Comparison of ENCODE assay signal across 8 cellular contexts in the genomic region with DNA sequence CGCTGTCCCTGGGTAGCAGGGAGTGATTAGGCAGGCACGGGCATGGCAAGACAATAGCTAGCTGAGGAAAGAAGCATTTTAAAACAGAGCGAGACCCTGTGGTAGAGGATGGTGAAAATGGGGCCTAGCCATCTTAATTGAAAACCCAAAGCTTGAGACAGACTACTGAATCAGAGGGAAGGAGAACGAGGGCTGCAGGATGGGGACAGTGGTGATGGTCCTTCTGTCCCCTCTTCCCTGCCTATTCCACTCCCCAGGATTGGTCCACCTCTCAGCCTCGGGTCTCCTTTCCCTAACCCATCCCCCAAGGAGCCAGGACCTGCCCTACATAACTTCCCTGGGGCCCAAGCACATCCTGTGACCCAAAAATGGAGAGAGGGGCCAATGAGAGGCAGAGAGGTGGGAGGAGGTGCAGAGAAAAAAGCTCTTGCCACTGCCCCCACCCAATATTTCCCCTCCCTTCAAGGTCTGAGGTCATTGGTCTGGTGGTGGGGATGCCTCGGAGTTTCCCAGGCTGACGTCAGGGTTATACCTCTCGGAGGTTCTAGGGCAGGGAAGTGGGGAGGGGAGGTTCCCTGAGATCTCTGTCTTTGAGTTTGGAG. TPM values are rescaled to one million over a fixed set of nuclear protein-coding genes. Genes with fewer than 3 reads are reported as not detected.
DNase-seq lines count a peak whose midpoint lies in the region; ATAC-seq, FAIRE-seq and TF ChIP-seq lines count a peak whose summit lies in the region.

No MANE protein-coding gene starts in this region.

- H3K79me2 ChIP-seq in ACC112 (ENCODE audit: control insufficient read depth, insufficient read depth, low read length, unreplicated experiment) (peaks cover 56% of the 10 kb centered on the region), keratinocyte (ENCODE audit: control insufficient read depth, insufficient read depth, low read length) (peaks cover 24% of the 10 kb centered on the region)

- peaks cover 2% of the 10 kb centered on the region for H3K36me3 Mint-ChIP-seq in IgD-negative memory B cell

- FAIRE-seq in keratinocyte (lab: Jason Lieb, UNC) (no peak), HTR-8/SVneo (lab: Jason Lieb, UNC) (no peak)

- H3K4me3 Mint-ChIP-seq in IgD-negative memory B cell, result peak overlapping the region; percentile 88 to 97 (median 94)

- H3K4me2 ChIP-seq in keratinocyte (ENCODE audit: control insufficient read depth, extremely low read depth, insufficient read depth, low read depth, low read length), result peak overlapping the region; percentile 92

- H2AFZ ChIP-seq in ACC112 (ENCODE audit: low read length, unreplicated experiment) (no peak overlapping the region), keratinocyte (ENCODE audit: control insufficient read depth, low read length) (peak overlapping the region; percentile 83)

- peaks cover 21 to 42% (median 40%) of the 10 kb centered on the region in 3 donors for H3K4me1 Mint-ChIP-seq in IgD-negative memory B cell

- H3K9me3 Mint-ChIP-seq in IgD-negative memory B cell, result no peaks in the 10 kb centered on the region

- H3K27ac ChIP-seq in ACC112 (ENCODE audit: low read depth, low read length) (peak overlapping the region; percentile 77), adrenal gland (peak overlapping the region; percentile 73 to 95 (median 89)), keratinocyte (ENCODE audit: control insufficient read depth, insufficient read depth, low read length) (peak overlapping the region; percentile 93), stomach smooth muscle (ENCODE audit: low read length) (peak overlapping the region; percentile 97)

- peak overlapping the region; percentile 96 to 99 (median 96) for H3K27ac Mint-ChIP-seq in IgD-negative memory B cell

- intact Hi-C loops in adrenal gland (cut with DNase I), result loop anchor here in 1 of 2 donors (10.0 kb wide), 1 partner anchor 1684 kb away; the partner anchor contains the start of gene CLIC1

- dilution Hi-C loops in keratinocyte (cut with MboI; ENCODE audit: extremely low pct_ligation_motif_present, low sequenced_read_pairs), result no loop called here

- peaks cover 2% of the 10 kb centered on the region for H3K27me3 Mint-ChIP-seq in IgD-negative memory B cell

- H3K4me1 ChIP-seq in ACC112 (ENCODE audit: control insufficient read depth, insufficient read depth, low read length, unreplicated experiment), result peaks cover 28% of the 10 kb centered on the region
- peaks cover 26 to 40% of the 10 kb centered on the region in 2 donors for H3K4me1 ChIP-seq in adrenal gland (replicated peaks in 1 of 2)
- H3K4me1 ChIP-seq in keratinocyte (ENCODE audit: control insufficient read depth, extremely low read depth, insufficient read depth, low read length), result peaks cover 25% of the 10 kb centered on the region
- H3K4me1 ChIP-seq in stomach smooth muscle (ENCODE audit: control insufficient read depth, insufficient read depth, low read length), result peaks cover 56% of the 10 kb centered on the region

- H4K20me1 ChIP-seq in keratinocyte (ENCODE audit: control insufficient read depth, extremely low read depth, insufficient read depth, low read length), result peaks cover 5% of the 10 kb centered on the region

- H3K9me1 ChIP-seq in keratinocyte (ENCODE audit: control insufficient read depth, extremely low read depth, insufficient read depth, low read length), result no peaks in the 10 kb centered on the region

- H3K4me3 ChIP-seq in ACC112 (ENCODE audit: low read depth, low read length) (peak overlapping the region; percentile 88), adrenal gland (peak overlapping the region in 2 of 4 donors; percentile 31 to 66), keratinocyte (ENCODE audit: control insufficient read depth in 2 of 3, extremely low read depth in 1 of 3, insufficient read depth in 2 of 3, low read depth in 1 of 3, low read length in 3 of 3) (peak overlapping the region in 2 of 3 experiments; percentile 24 to 64), stomach smooth muscle (ENCODE audit: low read length in 2 of 2) (peak overlapping the region; percentile 64 to 86)

- H3K9me3 ChIP-seq in adrenal gland (replicated peaks in 1 of 3) (no peaks in the 10 kb centered on the region), keratinocyte (ENCODE audit: control insufficient read depth, low read depth, low read length) (no peaks in the 10 kb centered on the region), stomach smooth muscle (ENCODE audit: control insufficient read depth in 2 of 2, low read length in 2 of 2) (no peaks in the 10 kb centered on the region)

- no peaks in the 10 kb centered on the region for H3K27me3 ChIP-seq in ACC112 (ENCODE audit: insufficient read depth, low read length)
- no peaks in the 10 kb centered on the region for H3K27me3 ChIP-seq in adrenal gland
- no peaks in the 10 kb centered on the region for H3K27me3 ChIP-seq in keratinocyte (ENCODE audit: control insufficient read depth, extremely low read depth, insufficient read depth, low read length)
- no peaks in the 10 kb centered on the region for H3K27me3 ChIP-seq in stomach smooth muscle (ENCODE audit: control insufficient read depth in 1 of 2, insufficient read depth in 2 of 2, low read length in 2 of 2)

- 28 to 43% (median 36%) methylated on average over 6 to 8 of the region's 8 CpGs for WGBS in adrenal gland, 4 donors

- DNase-seq in adrenal gland (peak in 1 of 7 donors; percentile 60), keratinocyte (ENCODE audit: low read depth, low spot score) (no peak), cortex of kidney (lab: John Stamatoyannopoulos, UW) (no peak), HTR-8/SVneo (ENCODE audit: insufficient read length, low spot score) (no peak)

- no peak for TF ChIP-seq POLR2A in adrenal gland (IDR thresholded peaks at IDR 0.05)

- no peak for ATAC-seq in GM21390 (IDR thresholded peaks at IDR 0.05; ENCODE audit: unreplicated experiment)

- TF ChIP-seq CTCF in adrenal gland (IDR thresholded peaks at IDR 0.05) (peak in 2 of 6 experiments; percentile 3 to 9), keratinocyte (optimal IDR thresholded peaks at IDR 0.05 in 1 of 3, IDR thresholded peaks at IDR 0.05 in 1 of 3, conservative IDR thresholded peaks at IDR 0.05 in 1 of 3; ENCODE audit: extremely low read depth in 1 of 3, insufficient read depth in 2 of 3, low read length in 3 of 3) (no peak)

- peak overlapping the region; percentile 81 for H3K9ac ChIP-seq in keratinocyte (ENCODE audit: control insufficient read depth, extremely low read depth, insufficient read depth, low read length)
- peak overlapping the region; percentile 79 to 92 for H3K9ac ChIP-seq in stomach smooth muscle (ENCODE audit: low read length in 2 of 2)

- H3K36me3 ChIP-seq in ACC112 (ENCODE audit: insufficient read depth, low read length), result peaks cover 5% of the 10 kb centered on the region; the same call in 1 of the 2 replicates
- peaks cover 0 to 27% of the 10 kb centered on the region in 2 donors for H3K36me3 ChIP-seq in adrenal gland (replicated peaks in 1 of 2)
- H3K36me3 ChIP-seq in keratinocyte (ENCODE audit: control insufficient read depth in 2 of 2, extremely low read depth in 1 of 2, insufficient read depth in 2 of 2, low read length in 2 of 2), result peaks cover 16 to 27% of the 10 kb centered on the region in 2 experiments
- H3K36me3 ChIP-seq in stomach smooth muscle (ENCODE audit: control insufficient read depth in 2 of 2, insufficient read depth in 2 of 2, low read length in 2 of 2), result peaks cover 15 to 23% of the 10 kb centered on the region in 2 donors

RNA-seq across cellular contexts. Expression of gene CUTA, which starts 0.9 kb away (rescaled TPM):
- polyA plus RNA-seq in IgD-negative memory B cell (449 TPM), adrenal gland (100 to 1,000 TPM; 212 to 370 (median 213) TPM), keratinocyte (119 to 246 TPM (median 178 TPM) in 3 replicates)
- total RNA-seq in adrenal gland, result 100 to 1,000 TPM; 267 to 437 (median 306) TPM
- polyA plus RNA-seq in keratinocyte (2011; ENCODE audit: low read depth), result 13.0 TPM
- polyA plus RNA-seq in keratinocyte (2011; cell fraction: cytosol; rRNA removed), result 222 and 276 TPM in 2 replicates
- polyA plus RNA-seq in keratinocyte (2011; cell fraction: nucleus; rRNA removed), result 188 and 225 TPM in 2 replicates
- 238 and 287 TPM in 2 replicates for polyA plus RNA-seq in keratinocyte (2012; ENCODE audit: low replicate concordance)
- 116 to 126 TPM (median 120 TPM) in 3 replicates for polyA minus RNA-seq in keratinocyte
- 145 TPM for polyA minus RNA-seq in keratinocyte (2011; cell fraction: cytosol; rRNA and poly(A)+ RNA removed)
- polyA minus RNA-seq in keratinocyte (2011; cell fraction: nucleus; rRNA and poly(A)+ RNA removed), result 53.3 and 55.0 TPM in 2 replicates

RNA-seq across cellular contexts. Expression of gene SYNGAP1, which starts 1.1 kb away (rescaled TPM):
- polyA plus RNA-seq in IgD-negative memory B cell (0.54 TPM), adrenal gland (10 to 100 TPM in 1 of 3 donors, 1 to 10 TPM in 2; 5.0 to 73.5 (median 8.3) TPM), keratinocyte (2.1 to 2.9 TPM (median 2.8 TPM) in 3 replicates)
- total RNA-seq in adrenal gland, result 10 to 100 TPM in 4 of 8 donors, 1 to 10 TPM in 4; 3.6 to 23.9 (median 10.3) TPM
- polyA plus RNA-seq in keratinocyte (2011; ENCODE audit: low read depth), result 1.1 TPM
- 1.2 and 1.9 TPM in 2 replicates for polyA plus RNA-seq in keratinocyte (2011; cell fraction: cytosol; rRNA removed)
- polyA plus RNA-seq in keratinocyte (2011; cell fraction: nucleus; rRNA removed), result 18.2 and 25.5 TPM in 2 replicates
- 3.4 and 10.9 TPM in 2 replicates for polyA plus RNA-seq in keratinocyte (2012; ENCODE audit: low replicate concordance)
- polyA minus RNA-seq in keratinocyte, result 4.1 to 5.7 TPM (median 5.4 TPM) in 3 replicates
- polyA minus RNA-seq in keratinocyte (2011; cell fraction: cytosol; rRNA and poly(A)+ RNA removed), result 0.96 TPM
- polyA minus RNA-seq in keratinocyte (2011; cell fraction: nucleus; rRNA and poly(A)+ RNA removed), result 4.3 and 10.1 TPM in 2 replicates

RNA-seq across cellular contexts. Expression of gene PHF1, which starts 8.0 kb away (rescaled TPM):
- polyA plus RNA-seq in IgD-negative memory B cell (77.0 TPM), adrenal gland (100 to 1,000 TPM in 2 of 3 donors, 10 to 100 TPM in 1; 36.6 to 410 (median 298) TPM), keratinocyte (15.2 to 17.1 TPM (median 15.8 TPM) in 3 replicates)
- total RNA-seq in adrenal gland, result 100 to 1,000 TPM in 1 of 8 donors, 10 to 100 TPM in 7; 50.5 to 102 (median 66.6) TPM
- 7.6 TPM for polyA plus RNA-seq in keratinocyte (2011; ENCODE audit: low read depth)
- 9.1 and 12.6 TPM in 2 replicates for polyA plus RNA-seq in keratinocyte (2011; cell fraction: cytosol; rRNA removed)
- polyA plus RNA-seq in keratinocyte (2011; cell fraction: nucleus; rRNA removed), result 50.2 and 55.7 TPM in 2 replicates
- 12.6 and 24.1 TPM in 2 replicates for polyA plus RNA-seq in keratinocyte (2012; ENCODE audit: low replicate concordance)
- polyA minus RNA-seq in keratinocyte, result 7.9 to 14.9 TPM (median 11.1 TPM) in 3 replicates
- 9.2 TPM for polyA minus RNA-seq in keratinocyte (2011; cell fraction: cytosol; rRNA and poly(A)+ RNA removed)
- 5.5 and 10.0 TPM in 2 replicates for polyA minus RNA-seq in keratinocyte (2011; cell fraction: nucleus; rRNA and poly(A)+ RNA removed)

RNA-seq across cellular contexts. Expression of gene KIFC1, which starts 27.2 kb away (rescaled TPM):
- polyA plus RNA-seq in IgD-negative memory B cell (0.23 TPM), adrenal gland (1 to 10 TPM in 1 of 3 donors, under 1 TPM in 2; 0.74 to 1.4 (median 0.88) TPM), keratinocyte (5.7 to 20.0 TPM (median 17.3 TPM) in 3 replicates)
- total RNA-seq in adrenal gland, result 1 to 10 TPM in 6 of 8 donors, under 1 TPM in 1, not detected in 1; 0.60 to 3.3 (median 1.6) TPM
- 0.61 TPM for polyA plus RNA-seq in keratinocyte (2011; ENCODE audit: low read depth)
- 3.5 and 5.2 TPM in 2 replicates for polyA plus RNA-seq in keratinocyte (2011; cell fraction: cytosol; rRNA removed)
- 6.6 and 7.9 TPM in 2 replicates for polyA plus RNA-seq in keratinocyte (2011; cell fraction: nucleus; rRNA removed)
- 0.31 and 16.9 TPM in 2 replicates for polyA plus RNA-seq in keratinocyte (2012; ENCODE audit: low replicate concordance)
- polyA minus RNA-seq in keratinocyte, result 5.1 to 15.2 TPM (median 13.9 TPM) in 3 replicates
- polyA minus RNA-seq in keratinocyte (2011; cell fraction: cytosol; rRNA and poly(A)+ RNA removed), result 5.8 TPM
- polyA minus RNA-seq in keratinocyte (2011; cell fraction: nucleus; rRNA and poly(A)+ RNA removed), result 4.7 and 5.0 TPM in 2 replicates

RNA-seq across cellular contexts. Expression of gene ZBTB9, which starts 35.6 kb away (rescaled TPM):
- polyA plus RNA-seq in IgD-negative memory B cell (9.0 TPM), adrenal gland (10 to 100 TPM in 1 of 3 donors, 1 to 10 TPM in 2; 3.8 to 11.2 (median 4.2) TPM), keratinocyte (6.8 to 9.9 TPM (median 7.8 TPM) in 3 replicates)
- total RNA-seq in adrenal gland, result 10 to 100 TPM in 1 of 8 donors, 1 to 10 TPM in 7; 2.3 to 10.3 (median 6.7) TPM
- 2.8 TPM for polyA plus RNA-seq in keratinocyte (2011; ENCODE audit: low read depth)
- 5.9 and 7.1 TPM in 2 replicates for polyA plus RNA-seq in keratinocyte (2011; cell fraction: cytosol; rRNA removed)
- polyA plus RNA-seq in keratinocyte (2011; cell fraction: nucleus; rRNA removed), result 12.3 and 13.0 TPM in 2 replicates
- polyA plus RNA-seq in keratinocyte (2012; ENCODE audit: low replicate concordance), result 6.9 and 10.7 TPM in 2 replicates
- 8.9 to 15.2 TPM (median 10.3 TPM) in 3 replicates for polyA minus RNA-seq in keratinocyte
- 5.6 TPM for polyA minus RNA-seq in keratinocyte (2011; cell fraction: cytosol; rRNA and poly(A)+ RNA removed)
- polyA minus RNA-seq in keratinocyte (2011; cell fraction: nucleus; rRNA and poly(A)+ RNA removed), result 8.2 and 12.2 TPM in 2 replicates
